In the genomic region with DNA sequence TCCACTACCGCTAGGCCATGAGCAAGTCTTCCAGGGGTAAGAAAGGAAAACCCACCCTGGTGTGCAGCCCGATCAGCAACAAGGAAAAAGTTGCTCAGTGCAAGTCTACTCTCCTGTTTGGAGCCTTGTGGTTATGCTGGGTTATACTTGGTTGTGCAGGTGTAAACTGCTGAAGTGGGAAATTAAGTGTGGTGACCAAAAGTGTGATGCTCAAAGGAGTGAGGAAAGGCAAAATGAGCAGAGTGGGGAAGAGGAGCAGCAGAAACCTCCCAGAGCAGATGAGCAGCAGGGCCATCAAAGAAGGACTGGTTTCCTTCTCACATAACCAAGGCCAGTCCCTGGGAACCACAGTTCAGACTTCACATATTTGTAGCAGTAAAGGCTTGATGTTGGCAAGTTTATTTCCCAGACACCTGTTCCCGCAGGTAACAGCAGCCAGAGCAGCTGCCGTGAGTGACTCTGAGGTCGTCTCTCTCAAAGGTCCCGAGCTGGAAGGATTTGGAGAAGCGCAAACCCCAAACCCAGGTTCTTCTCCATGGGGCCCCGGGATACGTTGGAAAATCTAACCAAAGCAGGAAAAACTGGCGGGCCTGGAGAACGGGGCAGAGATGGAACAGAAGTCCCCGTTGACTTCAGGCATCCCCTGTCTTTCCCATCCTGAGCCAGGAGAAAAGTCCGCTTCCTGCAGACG, we compare ENCODE assay signal across 9 cellular contexts. TPM values are rescaled to one million over a fixed set of nuclear protein-coding genes. Genes with fewer than 3 reads are reported as not detected.
DNase-seq lines count a peak whose midpoint lies in the region; ATAC-seq and FAIRE-seq lines count a peak whose summit lies in the region.
"Had no signal": no experiment of that assay in that cellular context is flagged by ENCODE, and none has a peak within 500 bp of the region (broad histone marks: within the 10 kb centered on the region; RNA-seq: fewer than 3 reads in every experiment).

No MANE protein-coding gene starts in this region.

- no peaks in the 10 kb centered on the region for H3K27me3 ChIP-seq in right cardiac atrium (ENCODE audit: control insufficient read depth, insufficient read depth)

- peaks cover 4 to 14% (median 14%) of the 10 kb centered on the region in 3 donors for H3K4me1 Mint-ChIP-seq in T-cell

- no peaks in the 10 kb centered on the region for H3K9me3 ChIP-seq in right cardiac atrium (ENCODE audit: control insufficient read depth, low read length)

- peak; percentile 23 for FAIRE-seq in GM19239 (lab: Jason Lieb, UNC)

- H3K4me1 ChIP-seq in right cardiac atrium (ENCODE audit: control insufficient read depth, insufficient read depth, low read length): peaks cover 2% of the 10 kb centered on the region

- CTCF ChIA-PET in T-cell (lab: Charles Lee): no interaction called here

- ATAC-seq in T-cell (replicated peaks in 1 of 4) (no peak), right cardiac atrium (no peak), GM21515 (IDR thresholded peaks at IDR 0.05; ENCODE audit: unreplicated experiment) (no peak), HG03342 (IDR thresholded peaks at IDR 0.05; ENCODE audit: unreplicated experiment) (no peak)

- H3K27ac ChIP-seq in right cardiac atrium (ENCODE audit: low read length) (no peak overlapping the region), skin epidermis (peak overlapping the region in 12 of 21 experiments; percentile 24 to 87 (median 71))

- 27% methylated on average over 14 of the region's 14 CpGs for WGBS in right cardiac atrium

- H3K4me3 ChIP-seq in right cardiac atrium (ENCODE audit: low read length) (peak overlapping the region; percentile 73), skin epidermis (peak overlapping the region; percentile 56 to 82 (median 78))

- no peak overlapping the region for H3K27ac Mint-ChIP-seq in T-cell

- H3K27me3 Mint-ChIP-seq in T-cell: peaks cover 50 to 53% of the 10 kb centered on the region in 2 donors

- no peaks in the 10 kb centered on the region for H3K9me3 Mint-ChIP-seq in T-cell

- DNase-seq in GM19239 (ENCODE audit: insufficient read length, low spot score) (no peak), T-cell (no peak), right cardiac atrium (no peak), OCI-M2 (lab: John Stamatoyannopoulos, UW; ENCODE audit: unreplicated experiment) (no peak), iPS-NIHi11 (ENCODE audit: low spot score) (no peak)

- peak overlapping the region; percentile 58 to 69 (median 66) for H3K4me3 Mint-ChIP-seq in T-cell

- intact Hi-C loops in right cardiac atrium (cut with DNase I): no loop called here

- POLR2A ChIA-PET in T-cell (lab: Charles Lee): no interaction called here

- H3K36me3 Mint-ChIP-seq in T-cell: no peaks in the 10 kb centered on the region

RNA-seq across cellular contexts. Expression of gene SMO, which starts 0.6 kb away (rescaled TPM):
- total RNA-seq in T-cell: 1 to 10 TPM in 1 of 5 donors, under 1 TPM in 4; 0.22 to 1.7 (median 0.35) TPM
- 10 to 100 TPM in 2 of 4 donors, 1 to 10 TPM in 2; 8.3 to 12.6 (median 9.6) TPM for total RNA-seq in right cardiac atrium
- polyA plus RNA-seq in right cardiac atrium: 4.9 TPM
- total RNA-seq: T-helper 1 cell treated with Interleukin-12 subunit alpha and Interleukin-12 subunit beta and Interleukin-4 antibody, amounts not matched to agents 30 ng/mL and 1 ng/mL, for 36 hours had no signal

RNA-seq across cellular contexts. Expression of gene AHCYL2, which starts 37.0 kb away (rescaled TPM):
- total RNA-seq in T-cell: 10 to 100 TPM; 13.1 to 17.6 (median 15.9) TPM
- total RNA-seq in right cardiac atrium: 1 to 10 TPM; 6.4 to 8.8 (median 7.9) TPM
- 1.8 TPM for polyA plus RNA-seq in right cardiac atrium

RNA-seq across cellular contexts. Expression of gene TSPAN33, which starts 43.3 kb away (rescaled TPM):
- total RNA-seq in T-cell: 1 to 10 TPM; 5.6 to 7.1 (median 5.9) TPM
- 10 to 100 TPM; 12.8 to 17.8 (median 13.2) TPM for total RNA-seq in right cardiac atrium
- 7.4 TPM for polyA plus RNA-seq in right cardiac atrium
